ENCODE assay signal across 13 cellular contexts in genomic region chr16:85573045-85573695, GRCh38. TPM values are rescaled to one million over a fixed set of nuclear protein-coding genes. Genes with fewer than 3 reads are reported as not detected.
A peak's percentile ranks its signal among the peaks of the same experiment; 100 is the strongest.
DNase-seq lines count a peak whose midpoint lies in the region; ATAC-seq, FAIRE-seq and TF ChIP-seq lines count a peak whose summit lies in the region.
"Had no signal": no experiment of that assay in that cellular context is flagged by ENCODE, and none has a peak within 500 bp of the region (broad histone marks: within the 10 kb centered on the region; RNA-seq: fewer than 3 reads in every experiment).

No MANE protein-coding gene starts in this region.

- TF ChIP-seq EP300 in transverse colon (IDR thresholded peaks at IDR 0.05; ENCODE audit: low read depth): no peak

- TF ChIP-seq POLR2A in transverse colon (IDR thresholded peaks at IDR 0.05): no peak

- H3K9me3 ChIP-seq in transverse colon: no peaks in the 10 kb centered on the region
- no peaks in the 10 kb centered on the region for H3K9me3 ChIP-seq in small intestine (ENCODE audit: control insufficient read depth, low read depth)
- no peaks in the 10 kb centered on the region for H3K9me3 ChIP-seq in MM.1S (replicated peaks; ENCODE audit: insufficient read depth, low read length)
- H3K9me3 ChIP-seq: A549 had no signal

- no peak for TF ChIP-seq CTCF in chondrocyte (IDR thresholded peaks at IDR 0.05)
- no peak for TF ChIP-seq CTCF in transverse colon (IDR thresholded peaks at IDR 0.05)
- TF ChIP-seq CTCF in MM.1S (IDR thresholded peaks at IDR 0.05; ENCODE audit: low read length): no peak

- no peaks in the 10 kb centered on the region for H3K36me3 ChIP-seq in transverse colon
- no peaks in the 10 kb centered on the region for H3K36me3 ChIP-seq in small intestine (ENCODE audit: control insufficient read depth in 2 of 2, insufficient read depth in 2 of 2, low read length in 2 of 2)
- H3K36me3 ChIP-seq in MM.1S (replicated peaks; ENCODE audit: insufficient read depth, low read length): no peaks in the 10 kb centered on the region

- FAIRE-seq in small intestine (lab: Jason Lieb, UNC): no peak
- FAIRE-seq: A549 had no signal

- no peaks in the 10 kb centered on the region for H3K27me3 Mint-ChIP-seq in activated T-cell treated with anti-CD3 and anti-CD28 coated beads, Interleukin-2, amount 50 U/mL, for 24 hours
- no peaks in the 10 kb centered on the region for H3K27me3 Mint-ChIP-seq in chondrocyte (ENCODE audit: low read depth)
- H3K27me3 Mint-ChIP-seq in natural killer cell treated with Interleukin-12 subunit alpha and Interleukin-12 subunit beta and Interleukin-15 and Interleukin-18, amount 100 ng/mL, for 72 hours: no peaks in the 10 kb centered on the region
- no peaks in the 10 kb centered on the region for H3K27me3 Mint-ChIP-seq in activated T-cell treated with anti-CD3 and anti-CD28 coated beads, Interleukin-2, amount 50 U/mL, for 4 hours (ENCODE audit: low read depth)

- no peaks in the 10 kb centered on the region for H4K20me1 ChIP-seq in MM.1S (ENCODE audit: insufficient read depth, low read length)

- H3K4me3 Mint-ChIP-seq in activated T-cell treated with anti-CD3 and anti-CD28 coated beads, Interleukin-2, amount 50 U/mL, for 24 hours: no peak overlapping the region
- peak overlapping the region; percentile 66 for H3K4me3 Mint-ChIP-seq in chondrocyte (ENCODE audit: unreplicated experiment)
- no peak overlapping the region for H3K4me3 Mint-ChIP-seq in natural killer cell treated with Interleukin-12 subunit alpha and Interleukin-12 subunit beta and Interleukin-15 and Interleukin-18, amount 100 ng/mL, for 72 hours
- H3K4me3 Mint-ChIP-seq in activated T-cell treated with anti-CD3 and anti-CD28 coated beads, Interleukin-2, amount 50 U/mL, for 4 hours: no peak overlapping the region
- H3K4me3 Mint-ChIP-seq: HFFc6 had no signal

- H3K27ac ChIP-seq in transverse colon (peak overlapping the region; percentile 74 to 81 (median 80)), small intestine (ENCODE audit: low read depth in 1 of 2, low read length in 1 of 2) (peak overlapping the region in 1 of 2 donors; percentile 52), MM.1S (ENCODE audit: low read length) (no peak overlapping the region)
- H3K27ac ChIP-seq: A549 had no signal

- H2AFZ ChIP-seq in MM.1S (ENCODE audit: low read length): no peak overlapping the region

- peaks cover 48% of the 10 kb centered on the region for H3K4me1 Mint-ChIP-seq in activated T-cell treated with anti-CD3 and anti-CD28 coated beads, Interleukin-2, amount 50 U/mL, for 24 hours (ENCODE audit: low read depth)
- H3K4me1 Mint-ChIP-seq in chondrocyte (ENCODE audit: low read depth): peaks cover 60% of the 10 kb centered on the region
- peaks cover 66 to 72% of the 10 kb centered on the region in 2 donors for H3K4me1 Mint-ChIP-seq in natural killer cell treated with Interleukin-12 subunit alpha and Interleukin-12 subunit beta and Interleukin-15 and Interleukin-18, amount 100 ng/mL, for 72 hours (ENCODE audit: low read depth in 2 of 2)
- peaks cover 47% of the 10 kb centered on the region for H3K4me1 Mint-ChIP-seq in activated T-cell treated with anti-CD3 and anti-CD28 coated beads, Interleukin-2, amount 50 U/mL, for 4 hours (ENCODE audit: low read depth)

- intact Hi-C loops in transverse colon (cut with DNase I; ENCODE audit: low total_unique reads): no loop called here

- DNase-seq in activated T-cell treated with anti-CD3 and anti-CD28 coated beads, Interleukin-2, amount 50 U/mL, for 24 hours: no peak
- DNase-seq in activated T-cell treated with anti-CD3 and anti-CD28 coated beads, Interleukin-2, amount 50 U/mL, for 48 hours: no peak
- no peak for DNase-seq in chondrocyte (ENCODE audit: low spot score)
- DNase-seq in natural killer cell treated with Interleukin-12 subunit alpha and Interleukin-12 subunit beta and Interleukin-15 and Interleukin-18, amount 100 ng/mL, for 72 hours (ENCODE audit: low spot score): no peak
- DNase-seq in transverse colon: no peak
- DNase-seq in small intestine: no peak
- no peak for DNase-seq in MM.1S
- DNase-seq in activated T-cell treated with anti-CD3 and anti-CD28 coated beads, Interleukin-2, amount 50 U/mL, for 4 hours: no peak
- DNase-seq: activated CD4-positive, alpha-beta T cell treated with anti-CD3 and anti-CD28 coated beads for 4 hours; HFFc6; NCI-H1417 treated with DMSO at 0.1 percent for 48 hours; PC-3 had no signal

- H3K79me2 ChIP-seq in MM.1S (ENCODE audit: low read length): peaks cover 86% of the 10 kb centered on the region

- in situ Hi-C loops in transverse colon (cut with MboI; ENCODE audit: low pct_ligation_motif_present in 1 of 4, low pct_unique_long_range_greater_than_20kb in 1 of 4, low sequenced_read_pairs in 3 of 4): no loop called here

- no peak overlapping the region for H3K4me3 ChIP-seq in transverse colon
- H3K4me3 ChIP-seq in small intestine (ENCODE audit: low read depth in 1 of 2, low read length in 2 of 2): no peak overlapping the region
- H3K4me3 ChIP-seq in MM.1S (ENCODE audit: low read length): no peak overlapping the region
- H3K4me3 ChIP-seq: A549 had no signal

- H3K27ac Mint-ChIP-seq in activated T-cell treated with anti-CD3 and anti-CD28 coated beads, Interleukin-2, amount 50 U/mL, for 24 hours: peak overlapping the region; percentile 20
- peak overlapping the region; percentile 100 for H3K27ac Mint-ChIP-seq in chondrocyte (ENCODE audit: unreplicated experiment)
- H3K27ac Mint-ChIP-seq in natural killer cell treated with Interleukin-12 subunit alpha and Interleukin-12 subunit beta and Interleukin-15 and Interleukin-18, amount 100 ng/mL, for 72 hours: peak overlapping the region; percentile 35 to 97

- 73 to 80% methylated on average over 4 to 15 of the region's 15 CpGs for WGBS in transverse colon (ENCODE audit: low coverage in 1 of 2), 2 donors
- 83 to 86% (median 86%) methylated on average over 15 of the region's 15 CpGs for WGBS in small intestine, 3 donors

- no peaks in the 10 kb centered on the region for H3K9me2 ChIP-seq in MM.1S (replicated peaks; ENCODE audit: insufficient read depth, low read length)

- no peak overlapping the region for H3K9ac ChIP-seq in MM.1S (ENCODE audit: low read length)

- H3K9me3 Mint-ChIP-seq in activated T-cell treated with anti-CD3 and anti-CD28 coated beads, Interleukin-2, amount 50 U/mL, for 24 hours: no peaks in the 10 kb centered on the region
- H3K9me3 Mint-ChIP-seq in chondrocyte (ENCODE audit: low read depth): no peaks in the 10 kb centered on the region
- no peaks in the 10 kb centered on the region for H3K9me3 Mint-ChIP-seq in natural killer cell treated with Interleukin-12 subunit alpha and Interleukin-12 subunit beta and Interleukin-15 and Interleukin-18, amount 100 ng/mL, for 72 hours
- no peaks in the 10 kb centered on the region for H3K9me3 Mint-ChIP-seq in activated T-cell treated with anti-CD3 and anti-CD28 coated beads, Interleukin-2, amount 50 U/mL, for 4 hours
- H3K9me3 Mint-ChIP-seq: HFFc6 had no signal

- H3K4me1 ChIP-seq in transverse colon (peaks cover 47 to 93% (median 81%) of the 10 kb centered on the region in 4 donors), small intestine (ENCODE audit: control insufficient read depth in 2 of 2, insufficient read depth in 1 of 2, low read depth in 1 of 2, low read length in 1 of 2) (peaks cover 14 to 24% of the 10 kb centered on the region in 2 donors), MM.1S (ENCODE audit: low read length) (peaks cover 28% of the 10 kb centered on the region)
- H3K4me1 ChIP-seq: A549 had no signal

- H3K36me3 Mint-ChIP-seq in activated T-cell treated with anti-CD3 and anti-CD28 coated beads, Interleukin-2, amount 50 U/mL, for 24 hours (ENCODE audit: low read depth): peaks cover 1% of the 10 kb centered on the region
- no peaks in the 10 kb centered on the region for H3K36me3 Mint-ChIP-seq in chondrocyte (ENCODE audit: low read depth)
- no peaks in the 10 kb centered on the region for H3K36me3 Mint-ChIP-seq in natural killer cell treated with Interleukin-12 subunit alpha and Interleukin-12 subunit beta and Interleukin-15 and Interleukin-18, amount 100 ng/mL, for 72 hours
- H3K36me3 Mint-ChIP-seq in activated T-cell treated with anti-CD3 and anti-CD28 coated beads, Interleukin-2, amount 50 U/mL, for 4 hours (ENCODE audit: insufficient read depth): no peaks in the 10 kb centered on the region

- H3F3A ChIP-seq in MM.1S (ENCODE audit: insufficient read depth, low read length): peaks cover 19% of the 10 kb centered on the region

- ATAC-seq in natural killer cell treated with Interleukin-12 subunit alpha and Interleukin-12 subunit beta and Interleukin-15 and Interleukin-18, amount 100 ng/mL, for 72 hours: no peak
- ATAC-seq in activated T-cell treated with anti-CD3 and anti-CD28 coated beads, Interleukin-2, amount 50 U/mL, for 4 hours: no peak
- ATAC-seq: A549, PC-3 had no signal

- H3K4me2 ChIP-seq in MM.1S (ENCODE audit: low read depth, low read length): no peak overlapping the region
- H3K4me2 ChIP-seq: A549 had no signal

- H3K27me3 ChIP-seq in transverse colon (no peaks in the 10 kb centered on the region), small intestine (ENCODE audit: control insufficient read depth in 2 of 2, insufficient read depth in 2 of 2, low read length in 2 of 2) (no peaks in the 10 kb centered on the region), MM.1S (replicated peaks; ENCODE audit: insufficient read depth, low read length) (no peaks in the 10 kb centered on the region)

RNA-seq across cellular contexts. Expression of gene GSE1, which starts 40.0 kb away (rescaled TPM):
- total RNA-seq in chondrocyte (22.6 to 37.1 TPM (median 24.0 TPM) in 3 replicates), transverse colon (100 to 1,000 TPM; 100 to 139 (median 120) TPM)
- total RNA-seq in natural killer cell treated with Interleukin-12 subunit alpha and Interleukin-12 subunit beta and Interleukin-15 and Interleukin-18, amount 100 ng/mL, for 72 hours: 100 to 1,000 TPM in 1 of 2 donors, 10 to 100 TPM in 1; 84.9 to 146 TPM
- polyA plus RNA-seq in small intestine: 10 to 100 TPM in 1 of 3 donors, 1 to 10 TPM in 2; 9.2 to 25.6 (median 9.8) TPM
- 10 to 100 TPM; 15.5 to 15.6 (median 15.5) TPM for total RNA-seq in activated T-cell treated with anti-CD3 and anti-CD28 coated beads, Interleukin-2, amount 50 U/mL, for 4 hours

Comparison
In these comparisons a context has a peak if more than half of its experiments do, and no peak if none do; other contexts are left out.
1. H3K27ac Mint-ChIP-seq: peak in every context shown above with its lines; median percentile 100 in chondrocyte; 66 in natural killer cell treated with Interleukin-12 subunit alpha and Interleukin-12 subunit beta and Interleukin-15 and Interleukin-18, amount 100 ng/mL, for 72 hours; 20 in activated T-cell treated with anti-CD3 and anti-CD28 coated beads, Interleukin-2, amount 50 U/mL, for 24 hours.